ENCODE assay signal across 1 cellular context in genomic region chr19:13129384-13129783, GRCh38.
TF ChIP-seq lines count a peak whose summit lies in the region.

No MANE protein-coding gene starts in this region.

TF ChIP-seq in HepG2, 621 proteins besides CTCF, POLR2A, EP300 and RAD21:
- TF ChIP-seq KAT7 (CRISPR knock-in tag; IDR thresholded peaks at IDR 0.05; ENCODE audit: borderline replicate concordance) (no peak), GATA4 (IDR thresholded peaks at IDR 0.05; ENCODE audit: borderline replicate concordance, low read depth) (no peak), BATF2 (CRISPR knock-in tag; IDR thresholded peaks at IDR 0.05) (no peak), SP4 (CRISPR knock-in tag; IDR thresholded peaks at IDR 0.05) (no peak), ZNF350 (CRISPR knock-in tag; IDR thresholded peaks at IDR 0.05; ENCODE audit: borderline replicate concordance, low read depth) (no peak), SCMH1 (CRISPR knock-in tag; IDR thresholded peaks at IDR 0.05; ENCODE audit: borderline replicate concordance) (no peak), ZNF510 (CRISPR knock-in tag; IDR thresholded peaks at IDR 0.05; ENCODE audit: low read depth) (no peak), ZNF207 (IDR thresholded peaks at IDR 0.05; ENCODE audit: borderline replicate concordance) (no peak), ZNF383 (CRISPR knock-in tag; IDR thresholded peaks at IDR 0.05; ENCODE audit: borderline replicate concordance) (no peak), MBD4 (IDR thresholded peaks at IDR 0.05; ENCODE audit: borderline replicate concordance, low read length) (no peak), IKZF1 (IDR thresholded peaks at IDR 0.05) (no peak)
